Comparison of ENCODE assay signal across 17 cellular contexts in the genomic region with DNA sequence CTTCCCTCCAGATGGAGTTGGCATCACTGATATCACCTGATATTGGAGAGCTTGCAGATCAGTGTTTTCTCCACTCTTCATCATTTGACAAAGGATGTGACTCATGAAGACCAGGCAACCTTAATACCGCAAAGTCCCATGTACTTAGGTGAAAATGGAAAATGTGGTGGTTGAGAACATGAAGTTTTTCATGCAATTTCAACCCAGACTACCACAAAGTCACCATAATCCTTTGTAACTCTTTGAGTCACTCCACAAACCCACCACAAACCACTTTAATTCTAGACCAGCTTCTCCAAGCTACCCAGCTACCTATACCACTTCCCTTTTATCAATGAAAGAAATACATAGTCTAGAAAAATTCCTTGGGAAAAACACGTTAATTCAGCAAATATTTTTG. TPM values are rescaled to one million over a fixed set of nuclear protein-coding genes. Genes with fewer than 3 reads are reported as not detected.
DNase-seq lines count a peak whose midpoint lies in the region; ATAC-seq, FAIRE-seq and TF ChIP-seq lines count a peak whose summit lies in the region.
"Had no signal": no experiment of that assay in that cellular context is flagged by ENCODE, and none has a peak within 500 bp of the region (broad histone marks: within the 10 kb centered on the region; RNA-seq: fewer than 3 reads in every experiment).

No MANE protein-coding gene starts in this region.

- no peaks in the 10 kb centered on the region for H3K27me3 ChIP-seq in keratinocyte (ENCODE audit: control insufficient read depth, extremely low read depth, insufficient read depth, low read length)
- H3K27me3 ChIP-seq in tibial artery = no peaks in the 10 kb centered on the region
- H3K27me3 ChIP-seq: SJSA1 had no signal

- H3K4me2 ChIP-seq in keratinocyte (ENCODE audit: control insufficient read depth, extremely low read depth, insufficient read depth, low read depth, low read length) = no peak overlapping the region

- no peak overlapping the region for H3K27ac Mint-ChIP-seq in activated CD4-positive, alpha-beta T cell treated with anti-CD3 and anti-CD28 coated beads for 36 hours
- H3K27ac Mint-ChIP-seq in activated CD8-positive, alpha-beta T cell treated with anti-CD3 and anti-CD28 coated beads for 36 hours = peak overlapping the region; percentile 22
- H3K27ac Mint-ChIP-seq: brain; CD4-positive, alpha-beta T cell; naive thymus-derived CD8-positive, alpha-beta T cell had no signal

- no peak overlapping the region for H3K9ac ChIP-seq in keratinocyte (ENCODE audit: control insufficient read depth, extremely low read depth, insufficient read depth, low read length)

- no peaks in the 10 kb centered on the region for H3K36me3 Mint-ChIP-seq in activated CD4-positive, alpha-beta T cell treated with anti-CD3 and anti-CD28 coated beads for 36 hours (ENCODE audit: low read depth)
- no peaks in the 10 kb centered on the region for H3K36me3 Mint-ChIP-seq in activated CD8-positive, alpha-beta T cell treated with anti-CD3 and anti-CD28 coated beads for 36 hours (ENCODE audit: low read depth)
- H3K36me3 Mint-ChIP-seq: brain had no signal

- H3K4me1 Mint-ChIP-seq in activated CD4-positive, alpha-beta T cell treated with anti-CD3 and anti-CD28 coated beads for 36 hours = peaks cover 12% of the 10 kb centered on the region
- H3K4me1 Mint-ChIP-seq in activated CD8-positive, alpha-beta T cell treated with anti-CD3 and anti-CD28 coated beads for 36 hours (ENCODE audit: low read depth) = peaks cover 14% of the 10 kb centered on the region
- H3K4me1 Mint-ChIP-seq: brain had no signal

- ATAC-seq in activated CD4-positive, alpha-beta T cell treated with anti-CD3 and anti-CD28 coated beads for 36 hours = peak; percentile 87
- ATAC-seq in activated CD8-positive, alpha-beta T cell treated with anti-CD3 and anti-CD28 coated beads for 36 hours = peak; percentile 87
- ATAC-seq in HG03469 (IDR thresholded peaks at IDR 0.05; ENCODE audit: unreplicated experiment) = no peak
- ATAC-seq: naive thymus-derived CD8-positive, alpha-beta T cell had no signal

- POLR2A ChIA-PET in activated CD4-positive, alpha-beta T cell treated with anti-CD3 and anti-CD28 coated beads for 36 hours (lab: Charles Lee) = no interaction called here
- POLR2A ChIA-PET in activated CD8-positive, alpha-beta T cell treated with anti-CD3 and anti-CD28 coated beads for 36 hours (lab: Charles Lee) = interaction anchor here (1.3 kb wide), 1 partner anchor 230 kb away, joined by 3 read pairs; no protein-coding TSS in a partner anchor

- intact Hi-C loops in activated CD4-positive, alpha-beta T cell treated with anti-CD3 and anti-CD28 coated beads for 36 hours (cut with DNase I, micrococcal nuclease) = loop anchor here (1.0 to 10.0 kb wide), 6 partner anchors 127 to 409 kb away; a partner anchor contains a TSS
- intact Hi-C loops in activated CD8-positive, alpha-beta T cell treated with anti-CD3 and anti-CD28 coated beads for 36 hours (cut with micrococcal nuclease) = loop anchor here (5.0 kb wide), 2 partner anchors 128 to 233 kb away; a partner anchor contains a TSS
- intact Hi-C loops in tibial artery (cut with DNase I; ENCODE audit: low total_unique reads) = no loop called here

- H3K27me3 Mint-ChIP-seq in activated CD4-positive, alpha-beta T cell treated with anti-CD3 and anti-CD28 coated beads for 36 hours = peaks cover 51% of the 10 kb centered on the region
- H3K27me3 Mint-ChIP-seq in activated CD8-positive, alpha-beta T cell treated with anti-CD3 and anti-CD28 coated beads for 36 hours = peaks cover 44% of the 10 kb centered on the region

- CTCF ChIA-PET in activated CD4-positive, alpha-beta T cell treated with anti-CD3 and anti-CD28 coated beads for 36 hours (lab: Charles Lee) = interaction anchor here (0.7 to 2.0 kb wide), 3 partner anchors 11 to 126 kb away, joined by 3 to 6 read pairs (median 3); no protein-coding TSS in a partner anchor
- CTCF ChIA-PET in activated CD8-positive, alpha-beta T cell treated with anti-CD3 and anti-CD28 coated beads for 36 hours (lab: Charles Lee) = interaction anchor here (1.4 kb wide), 1 partner anchor 231 kb away, joined by 5 read pairs; no protein-coding TSS in a partner anchor

- H3K4me1 ChIP-seq in keratinocyte (ENCODE audit: control insufficient read depth, extremely low read depth, insufficient read depth, low read length) (peaks cover 15% of the 10 kb centered on the region), tibial artery (peaks cover 0 to 7% (median 0%) of the 10 kb centered on the region in 4 donors)
- H3K4me1 ChIP-seq: SJSA1 had no signal

- H3K9me3 Mint-ChIP-seq in activated CD4-positive, alpha-beta T cell treated with anti-CD3 and anti-CD28 coated beads for 36 hours (ENCODE audit: low read depth) = no peaks in the 10 kb centered on the region
- peaks cover 6% of the 10 kb centered on the region for H3K9me3 Mint-ChIP-seq in activated CD8-positive, alpha-beta T cell treated with anti-CD3 and anti-CD28 coated beads for 36 hours
- H3K9me3 Mint-ChIP-seq: brain; CD4-positive, alpha-beta T cell had no signal

- H3K27ac ChIP-seq in keratinocyte (ENCODE audit: control insufficient read depth, insufficient read depth, low read length) (no peak overlapping the region), tibial artery (no peak overlapping the region)
- H3K27ac ChIP-seq: SJSA1 had no signal

- H4K20me1 ChIP-seq in keratinocyte (ENCODE audit: control insufficient read depth, extremely low read depth, insufficient read depth, low read length) = no peaks in the 10 kb centered on the region

- peak; percentile 8 for DNase-seq in activated CD4-positive, alpha-beta T cell treated with anti-CD3 and anti-CD28 coated beads for 36 hours
- DNase-seq in activated CD4-positive, alpha-beta T cell treated with anti-CD3 and anti-CD28 coated beads for 4 hours = no peak
- DNase-seq in LHCN-M2 (ENCODE audit: low read depth) (peak; percentile 69), keratinocyte (ENCODE audit: low read depth, low spot score) (peak; percentile 61), NCI-H748 (lab: John Stamatoyannopoulos, UW; ENCODE audit: unreplicated experiment) (no peak), tibial artery (no peak)
- DNase-seq in activated CD8-positive, alpha-beta T cell treated with anti-CD3 and anti-CD28 coated beads for 36 hours = peak; percentile 56
- DNase-seq: CD4-positive, alpha-beta T cell; GF-D8; NCI-H2029 treated with DMSO at 0.1 percent for 48 hours; NCI-H748 treated with DMSO at 0.1 percent for 48 hours; retina had no signal

- TF ChIP-seq CTCF in activated CD8-positive, alpha-beta T cell treated with anti-CD3 and anti-CD28 coated beads for 36 hours (IDR thresholded peaks at IDR 0.05) = no peak
- TF ChIP-seq CTCF in keratinocyte (optimal IDR thresholded peaks at IDR 0.05 in 1 of 3, IDR thresholded peaks at IDR 0.05 in 1 of 3, conservative IDR thresholded peaks at IDR 0.05 in 1 of 3; ENCODE audit: extremely low read depth in 1 of 3, insufficient read depth in 2 of 3, low read length in 3 of 3) (no peak), tibial artery (IDR thresholded peaks at IDR 0.05) (no peak)

- H2AFZ ChIP-seq in keratinocyte (ENCODE audit: control insufficient read depth, low read length) = no peak overlapping the region

- H3K4me3 ChIP-seq in keratinocyte (ENCODE audit: control insufficient read depth in 2 of 3, extremely low read depth in 1 of 3, insufficient read depth in 2 of 3, low read depth in 1 of 3, low read length in 3 of 3) = no peak overlapping the region
- H3K4me3 ChIP-seq in tibial artery = no peak overlapping the region
- H3K4me3 ChIP-seq: SJSA1 had no signal

- H3K9me1 ChIP-seq in keratinocyte (ENCODE audit: control insufficient read depth, extremely low read depth, insufficient read depth, low read length) = no peaks in the 10 kb centered on the region

- H3K9me3 ChIP-seq in keratinocyte (ENCODE audit: control insufficient read depth, low read depth, low read length) (no peaks in the 10 kb centered on the region), tibial artery (no peaks in the 10 kb centered on the region)

- no peaks in the 10 kb centered on the region for H3K79me2 ChIP-seq in keratinocyte (ENCODE audit: control insufficient read depth, insufficient read depth, low read length)

- dilution Hi-C loops in keratinocyte (cut with MboI; ENCODE audit: extremely low pct_ligation_motif_present, low sequenced_read_pairs) = no loop called here

- FAIRE-seq in keratinocyte (lab: Jason Lieb, UNC) = peak; percentile 59
- FAIRE-seq: A204.1 had no signal

- no peak overlapping the region for H3K4me3 Mint-ChIP-seq in activated CD4-positive, alpha-beta T cell treated with anti-CD3 and anti-CD28 coated beads for 36 hours
- peak overlapping the region; percentile 5 for H3K4me3 Mint-ChIP-seq in activated CD8-positive, alpha-beta T cell treated with anti-CD3 and anti-CD28 coated beads for 36 hours
- H3K4me3 Mint-ChIP-seq: brain; CD4-positive, alpha-beta T cell; naive thymus-derived CD8-positive, alpha-beta T cell had no signal

- H3K36me3 ChIP-seq in keratinocyte (ENCODE audit: control insufficient read depth in 2 of 2, extremely low read depth in 1 of 2, insufficient read depth in 2 of 2, low read length in 2 of 2) (no peaks in the 10 kb centered on the region), tibial artery (no peaks in the 10 kb centered on the region)
- H3K36me3 ChIP-seq: SJSA1 had no signal

RNA-seq across cellular contexts. Expression of a gene that starts 7.1 kb away (rescaled TPM):
- under 1 TPM; 0.11 to 0.16 TPM for total RNA-seq in activated CD4-positive, alpha-beta T cell treated with anti-CD3 and anti-CD28 coated beads for 36 hours
- 1.5 and 3.3 TPM in 2 replicates for total RNA-seq in LHCN-M2 (2014; rRNA removed)
- 1.7 TPM for polyA plus RNA-seq in LHCN-M2 (2012)
- total RNA-seq in activated CD8-positive, alpha-beta T cell treated with anti-CD3 and anti-CD28 coated beads for 36 hours = under 1 TPM in 1 of 2 experiments, not detected in 1; 0.18 TPM
- 1.2 to 1.5 TPM (median 1.2 TPM) in 3 replicates for polyA plus RNA-seq in keratinocyte
- polyA plus RNA-seq in keratinocyte (2011; ENCODE audit: low read depth) = 0.15 TPM
- polyA plus RNA-seq in keratinocyte (2011; cell fraction: cytosol; rRNA removed) = 0.94 and 1.3 TPM in 2 replicates
- 2.0 and 2.4 TPM in 2 replicates for polyA plus RNA-seq in keratinocyte (2011; cell fraction: nucleus; rRNA removed)
- polyA plus RNA-seq in keratinocyte (2012; ENCODE audit: low replicate concordance) = 1.9 and 2.0 TPM in 2 replicates
- 0.13 to 0.56 TPM (median 0.51 TPM) in 3 replicates for polyA minus RNA-seq in keratinocyte
- 1.2 TPM for polyA minus RNA-seq in keratinocyte (2011; cell fraction: cytosol; rRNA and poly(A)+ RNA removed)
- polyA minus RNA-seq in keratinocyte (2011; cell fraction: nucleus; rRNA and poly(A)+ RNA removed) = 0.84 and 1.3 TPM in 2 replicates

RNA-seq across cellular contexts. Expression of a gene that starts 39.5 kb away (rescaled TPM):
- 1 to 10 TPM; 4.9 to 5.3 TPM for total RNA-seq in activated CD4-positive, alpha-beta T cell treated with anti-CD3 and anti-CD28 coated beads for 36 hours
- 11.5 and 12.2 TPM in 2 replicates for total RNA-seq in LHCN-M2 (2014; rRNA removed)
- 8.6 TPM for polyA plus RNA-seq in LHCN-M2 (2012)
- total RNA-seq in activated CD8-positive, alpha-beta T cell treated with anti-CD3 and anti-CD28 coated beads for 36 hours = 1 to 10 TPM; 6.6 to 7.0 TPM
- 25.1 to 38.6 TPM (median 28.3 TPM) in 3 replicates for polyA plus RNA-seq in keratinocyte
- 23.6 TPM for polyA plus RNA-seq in keratinocyte (2011; ENCODE audit: low read depth)
- 24.2 and 45.1 TPM in 2 replicates for polyA plus RNA-seq in keratinocyte (2011; cell fraction: cytosol; rRNA removed)
- polyA plus RNA-seq in keratinocyte (2011; cell fraction: nucleus; rRNA removed) = 16.0 and 17.9 TPM in 2 replicates
- 17.4 and 25.1 TPM in 2 replicates for polyA plus RNA-seq in keratinocyte (2012; ENCODE audit: low replicate concordance)
- polyA minus RNA-seq in keratinocyte = 4.2 to 20.9 TPM (median 12.6 TPM) in 3 replicates
- polyA minus RNA-seq in keratinocyte (2011; cell fraction: cytosol; rRNA and poly(A)+ RNA removed) = 13.0 TPM
- polyA minus RNA-seq in keratinocyte (2011; cell fraction: nucleus; rRNA and poly(A)+ RNA removed) = 4.0 and 7.9 TPM in 2 replicates

RNA-seq across cellular contexts. Expression of a gene that starts 39.9 kb away (rescaled TPM):
- total RNA-seq in activated CD4-positive, alpha-beta T cell treated with anti-CD3 and anti-CD28 coated beads for 36 hours = 10 to 100 TPM; 13.4 to 13.9 TPM
- total RNA-seq in LHCN-M2 (2014; rRNA removed) = 12.2 and 13.3 TPM in 2 replicates
- 11.8 TPM for polyA plus RNA-seq in LHCN-M2 (2012)
- total RNA-seq in activated CD8-positive, alpha-beta T cell treated with anti-CD3 and anti-CD28 coated beads for 36 hours = 10 to 100 TPM; 10.9 to 12.2 TPM
- polyA plus RNA-seq in keratinocyte = 29.5 to 32.7 TPM (median 30.6 TPM) in 3 replicates
- polyA plus RNA-seq in keratinocyte (2011; ENCODE audit: low read depth) = 24.1 TPM
- polyA plus RNA-seq in keratinocyte (2011; cell fraction: cytosol; rRNA removed) = 24.5 and 37.5 TPM in 2 replicates
- 21.5 and 25.2 TPM in 2 replicates for polyA plus RNA-seq in keratinocyte (2011; cell fraction: nucleus; rRNA removed)
- polyA plus RNA-seq in keratinocyte (2012; ENCODE audit: low replicate concordance) = 25.4 and 25.7 TPM in 2 replicates
- 28.8 to 56.7 TPM (median 38.3 TPM) in 3 replicates for polyA minus RNA-seq in keratinocyte
- polyA minus RNA-seq in keratinocyte (2011; cell fraction: cytosol; rRNA and poly(A)+ RNA removed) = 19.4 TPM
- 13.5 and 21.6 TPM in 2 replicates for polyA minus RNA-seq in keratinocyte (2011; cell fraction: nucleus; rRNA and poly(A)+ RNA removed)

Comparison
In these comparisons a context has a peak if more than half of its experiments do, and no peak if none do; other contexts are left out.
1. DNase-seq: peak in activated CD4-positive, alpha-beta T cell treated with anti-CD3 and anti-CD28 coated beads for 36 hours (single experiment), LHCN-M2 (single experiment), activated CD8-positive, alpha-beta T cell treated with anti-CD3 and anti-CD28 coated beads for 36 hours (single experiment) and keratinocyte (single experiment); none in activated CD4-positive, alpha-beta T cell treated with anti-CD3 and anti-CD28 coated beads for 4 hours (0 of 2), NCI-H748 (single experiment) and tibial artery (0 of 2).